ENCODE assay signal across 20 cellular contexts in genomic region chr1:153348511-153349362, GRCh38. TPM values are rescaled to one million over a fixed set of nuclear protein-coding genes. Genes with fewer than 3 reads are reported as not detected.
DNase-seq lines count a peak whose midpoint lies in the region; ATAC-seq, FAIRE-seq and TF ChIP-seq lines count a peak whose summit lies in the region.
"Had no signal": no experiment of that assay in that cellular context is flagged by ENCODE, and none has a peak within 500 bp of the region (broad histone marks: within the 10 kb centered on the region; RNA-seq: fewer than 3 reads in every experiment).

Gene PGLYRP4 (minus strand): TSS chr1:153348841. CDS start chr1:153347932, 909 bp downstream.

- H3K27me3 ChIP-seq in MG63, result peaks cover 54% of the 10 kb centered on the region
- H3K27me3 ChIP-seq in neural progenitor cell, result peaks cover 19% of the 10 kb centered on the region

- no peaks in the 10 kb centered on the region for H4K20me1 ChIP-seq in neural progenitor cell (ENCODE audit: low read depth)

- no peaks in the 10 kb centered on the region for H3K4me1 ChIP-seq in neural progenitor cell

- H3K9ac ChIP-seq in neural progenitor cell, result no peak within 1 kb of the TSS

- H2AFZ ChIP-seq in neural progenitor cell (replicated peaks), result no peak within 1 kb of the TSS

- no peak for FAIRE-seq in D721Med (lab: Jason Lieb, UNC)

- DNase-seq in NCI-H146 (lab: John Stamatoyannopoulos, UW) (peak; percentile 13), NCI-H146 treated with DMSO at 0.1 percent for 48 hours (lab: John Stamatoyannopoulos, UW; ENCODE audit: unreplicated experiment) (no peak), MG63 (peak; percentile 28), epithelial cell of esophagus (ENCODE audit: low read depth) (peak; percentile 97), neural progenitor cell (ENCODE audit: low spot score) (no peak), D721Med (ENCODE audit: insufficient read length, low spot score) (no peak), NCI-H748 treated with DMSO at 0.1 percent for 48 hours (lab: John Stamatoyannopoulos, UW) (no peak)
- DNase-seq: 8988T; activated B cell treated with CpG ODN at 0.5 μM for 24 hours; activated CD8-positive, alpha-beta memory T cell treated with anti-CD3 and anti-CD28 coated beads, Interleukin-2, amount 10 ng/mL, durations not matched to agents 7 days and 5 days; nephron progenitor cell; Right ventricle myocardium superior; spleen; T-helper 17 cell had no signal

- H3K9me3 ChIP-seq in MG63 (no peaks in the 10 kb centered on the region), neural progenitor cell (ENCODE audit: low read depth) (no peaks in the 10 kb centered on the region)
- H3K9me3 ChIP-seq: spleen, thoracic aorta had no signal

- no peak within 1 kb of the TSS for H3K4me2 ChIP-seq in neural progenitor cell

- H3F3A ChIP-seq in neural progenitor cell (ENCODE audit: low read depth), result no peaks in the 10 kb centered on the region

- ATAC-seq in HG03520 (IDR thresholded peaks at IDR 0.05; ENCODE audit: unreplicated experiment), result no peak
- ATAC-seq: activated CD8-positive, alpha-beta memory T cell treated with anti-CD3 and anti-CD28 coated beads, Interleukin-2, amount 10 ng/mL, durations not matched to agents 7 days and 5 days; T-helper 17 cell had no signal

- no peak within 1 kb of the TSS for H3K4me3 ChIP-seq in MG63
- H3K4me3 ChIP-seq in epithelial cell of esophagus (ENCODE audit: low read length), result peak within 1 kb of the TSS; percentile 13
- no peak within 1 kb of the TSS for H3K4me3 ChIP-seq in neural progenitor cell
- H3K4me3 ChIP-seq: spleen, thoracic aorta had no signal

- no peaks in the 10 kb centered on the region for H3K79me2 ChIP-seq in neural progenitor cell (ENCODE audit: low read depth)

- TF ChIP-seq CTCF in epithelial cell of esophagus (IDR thresholded peaks at IDR 0.05; ENCODE audit: insufficient read depth, low read depth, low read length, missing control alignments) (no peak), neural progenitor cell (IDR thresholded peaks at IDR 0.05) (no peak), D721Med (IDR thresholded peaks at IDR 0.05; ENCODE audit: insufficient read depth, missing control alignments) (no peak)

- no peak within 1 kb of the TSS for H3K27ac ChIP-seq in neural progenitor cell
- H3K27ac ChIP-seq: spleen, thoracic aorta had no signal

- H3K27me3 Mint-ChIP-seq in neural progenitor cell (ENCODE audit: insufficient read depth, low read depth), result peaks cover 12% of the 10 kb centered on the region

- H3K27ac Mint-ChIP-seq in neural progenitor cell, result peak within 1 kb of the TSS; percentile 28
- H3K27ac Mint-ChIP-seq: activated CD8-positive, alpha-beta memory T cell treated with anti-CD3 and anti-CD28 coated beads, Interleukin-2, amount 10 ng/mL, durations not matched to agents 7 days and 5 days; activated T-helper 2 cell treated with anti-CD3 and anti-CD28 coated beads, Interferon-gamma antibody, Interleukin-2, Interleukin-4, amounts not matched to agents 10 μg/mL and 5 μg/mL and 100 μg/mL, durations not matched to agents 14 hours and 24 hours and 36 hours; nephron progenitor cell; T-helper 17 cell had no signal

- H3K36me3 ChIP-seq in MG63 (no peaks in the 10 kb centered on the region), neural progenitor cell (no peaks in the 10 kb centered on the region)
- H3K36me3 ChIP-seq: spleen, thoracic aorta had no signal

- no peaks in the 10 kb centered on the region for H3K9me3 Mint-ChIP-seq in neural progenitor cell
- H3K9me3 Mint-ChIP-seq: activated B cell treated with CpG ODN at 0.5 μM for 24 hours; activated T-helper 2 cell treated with anti-CD3 and anti-CD28 coated beads, Interferon-gamma antibody, Interleukin-2, Interleukin-4, amounts not matched to agents 10 μg/mL and 5 μg/mL and 100 μg/mL, durations not matched to agents 14 hours and 24 hours and 36 hours had no signal

- no peaks in the 10 kb centered on the region for H3K4me1 Mint-ChIP-seq in neural progenitor cell
- H3K4me1 Mint-ChIP-seq: nephron progenitor cell had no signal

- no peaks in the 10 kb centered on the region for H3K36me3 Mint-ChIP-seq in neural progenitor cell
- H3K36me3 Mint-ChIP-seq: activated CD8-positive, alpha-beta memory T cell treated with anti-CD3 and anti-CD28 coated beads, Interleukin-2, amount 10 ng/mL, durations not matched to agents 7 days and 5 days had no signal

- no peak within 1 kb of the TSS for H3K4me3 Mint-ChIP-seq in neural progenitor cell
- H3K4me3 Mint-ChIP-seq: activated B cell treated with CpG ODN at 0.5 μM for 24 hours; activated CD8-positive, alpha-beta memory T cell treated with anti-CD3 and anti-CD28 coated beads, Interleukin-2, amount 10 ng/mL, durations not matched to agents 7 days and 5 days; nephron progenitor cell; T-helper 17 cell had no signal

RNA-seq across cellular contexts. Expression of gene PGLYRP4, which starts in this region (rescaled TPM):
- total RNA-seq in MG63 (2014; rRNA removed; shearing (Covaris generic); ENCODE audit: low replicate concordance), result not detected in 2 replicates
- not detected in 2 replicates for total RNA-seq in neural progenitor cell (ENCODE audit: low replicate concordance)
- total RNA-seq: activated B cell treated with CpG ODN at 0.5 μM for 24 hours; activated CD8-positive, alpha-beta memory T cell treated with anti-CD3 and anti-CD28 coated beads, Interleukin-2, amount 10 ng/mL, durations not matched to agents 7 days and 5 days; activated T-helper 2 cell treated with anti-CD3 and anti-CD28 coated beads, Interferon-gamma antibody, Interleukin-2, Interleukin-4, amounts not matched to agents 10 μg/mL and 5 μg/mL and 100 μg/mL, durations not matched to agents 14 hours and 24 hours and 36 hours; HT1080; LHCN-M2; pulmonary artery endothelial cell; Right ventricle myocardium superior; spleen; T-helper 17 cell; thoracic aorta had no signal

Comparison
In these comparisons a context has a peak if more than half of its experiments do, and no peak if none do; other contexts are left out.
1. DNase-seq: peak in NCI-H146 (single experiment) and epithelial cell of esophagus (single experiment); none in NCI-H146 treated with DMSO at 0.1 percent for 48 hours (single experiment), neural progenitor cell (single experiment), D721Med (single experiment) and NCI-H748 treated with DMSO at 0.1 percent for 48 hours (single experiment).
2. Peak in DNase-seq in MG63; RNA of the gene not detected or under 1 TPM.